Comparison of ENCODE assay signal across 18 cellular contexts in genomic region chr3:150373234-150373633, GRCh38.
A peak's percentile ranks its signal among the peaks of the same experiment; 100 is the strongest.
DNase-seq lines count a peak whose midpoint lies in the region; ATAC-seq, FAIRE-seq and TF ChIP-seq lines count a peak whose summit lies in the region.
"Had no signal": no experiment of that assay in that cellular context is flagged by ENCODE, and none has a peak within 500 bp of the region (broad histone marks: within the 10 kb centered on the region; RNA-seq: fewer than 3 reads in every experiment).

No MANE protein-coding gene starts in this region.

- DNase-seq in activated naive CD4-positive, alpha-beta T cell treated with anti-CD3 and anti-CD28 coated beads, Interleukin-2, amount 10 ng/mL, durations not matched to agents 7 days and 5 days, result no peak
- DNase-seq in activated naive CD4-positive, alpha-beta T cell treated with anti-CD3 and anti-CD28 coated beads, Interleukin-2, amount 50 U/mL, for 16 hours, result no peak
- DNase-seq in RWPE2 (ENCODE audit: low spot score), result no peak
- no peak for DNase-seq in central memory CD8-positive, alpha-beta T cell (ENCODE audit: low spot score in 2 of 2)
- DNase-seq in HTR-8/SVneo (ENCODE audit: insufficient read length, low spot score), result no peak
- DNase-seq: activated naive CD4-positive, alpha-beta T cell treated with Interleukin-2 at 50 U/mL for 16 hours; effector memory CD4-positive, alpha-beta T cell; hypothalamus; KG1; mucosa of descending colon; NCI-H1417 treated with DMSO at 0.1 percent for 48 hours; ovary; stimulated activated CD4-positive, alpha-beta T cell treated with anti-CD3 and anti-CD28 coated beads, Interleukin-4, amount 100 ng/mL, for 24 hours; upper lobe of right lung had no signal

- H3K9ac ChIP-seq in subcutaneous abdominal adipose tissue (ENCODE audit: low read length in 5 of 5), result no peak overlapping the region

- H3K4me1 ChIP-seq in RWPE2 (ENCODE audit: insufficient read depth, poor library complexity, severe bottlenecking) (peaks cover 52% of the 10 kb centered on the region), subcutaneous abdominal adipose tissue (ENCODE audit: control insufficient read depth in 5 of 5, insufficient read depth in 5 of 5, low read length in 5 of 5) (peaks cover 3 to 41% (median 31%) of the 10 kb centered on the region in 5 donors)

- CTCF ChIA-PET in activated naive CD4-positive, alpha-beta T cell treated with anti-CD3 and anti-CD28 coated beads, Interleukin-2, amount 10 ng/mL, durations not matched to agents 7 days and 5 days (lab: Charles Lee), result no interaction called here

- no peaks in the 10 kb centered on the region for H3K9me3 Mint-ChIP-seq in activated naive CD4-positive, alpha-beta T cell treated with anti-CD3 and anti-CD28 coated beads, Interleukin-2, amount 10 ng/mL, durations not matched to agents 7 days and 5 days
- H3K9me3 Mint-ChIP-seq in central memory CD8-positive, alpha-beta T cell, result no peaks in the 10 kb centered on the region

- H3K4me3 Mint-ChIP-seq in activated naive CD4-positive, alpha-beta T cell treated with anti-CD3 and anti-CD28 coated beads, Interleukin-2, amount 10 ng/mL, durations not matched to agents 7 days and 5 days, result peak overlapping the region; percentile 37
- peak overlapping the region; percentile 56 for H3K4me3 Mint-ChIP-seq in central memory CD8-positive, alpha-beta T cell

- peaks cover 4% of the 10 kb centered on the region for H3K27me3 Mint-ChIP-seq in activated naive CD4-positive, alpha-beta T cell treated with anti-CD3 and anti-CD28 coated beads, Interleukin-2, amount 10 ng/mL, durations not matched to agents 7 days and 5 days
- no peaks in the 10 kb centered on the region for H3K27me3 Mint-ChIP-seq in central memory CD8-positive, alpha-beta T cell

- H3K9me3 ChIP-seq in RWPE2 (ENCODE audit: severe bottlenecking), result no peaks in the 10 kb centered on the region
- H3K9me3 ChIP-seq in subcutaneous abdominal adipose tissue (ENCODE audit: control insufficient read depth in 5 of 5, low read length in 5 of 5), result no peaks in the 10 kb centered on the region
- H3K9me3 ChIP-seq: mucosa of descending colon, ovary, upper lobe of right lung had no signal

- no peak for FAIRE-seq in HTR-8/SVneo (lab: Jason Lieb, UNC)
- FAIRE-seq: bronchial epithelial cell had no signal

- H3K4me3 ChIP-seq in RWPE2 (ENCODE audit: severe bottlenecking), result no peak overlapping the region
- no peak overlapping the region for H3K4me3 ChIP-seq in subcutaneous abdominal adipose tissue (ENCODE audit: low read depth in 1 of 5, low read length in 5 of 5)
- H3K4me3 ChIP-seq: mucosa of descending colon, ovary, upper lobe of right lung had no signal

- H3K27me3 ChIP-seq in RWPE2 (ENCODE audit: insufficient read depth, poor library complexity, severe bottlenecking), result no peaks in the 10 kb centered on the region
- no peaks in the 10 kb centered on the region for H3K27me3 ChIP-seq in subcutaneous abdominal adipose tissue (ENCODE audit: control insufficient read depth in 5 of 5, insufficient read depth in 4 of 5, low read length in 5 of 5)
- H3K27me3 ChIP-seq: ovary, upper lobe of right lung had no signal

- no peak for ATAC-seq in RWPE2 (ENCODE audit: low read depth)
- ATAC-seq in central memory CD8-positive, alpha-beta T cell (replicated peaks; ENCODE audit: extremely low read depth, poor library complexity, severe bottlenecking), result no peak
- no peak for ATAC-seq in HG03095 (IDR thresholded peaks at IDR 0.05; ENCODE audit: unreplicated experiment)
- no peak for ATAC-seq in SK-N-SH treated with all-trans-retinoic acid at 6 μM for 48 hours
- ATAC-seq: mucosa of descending colon had no signal

- H3K27ac ChIP-seq in RWPE2 (ENCODE audit: poor library complexity, severe bottlenecking) (peak overlapping the region; percentile 98), subcutaneous abdominal adipose tissue (ENCODE audit: low read depth, low read length) (peak overlapping the region; percentile 94)
- H3K27ac ChIP-seq: ovary, upper lobe of right lung had no signal

- peaks cover 3% of the 10 kb centered on the region for H3K4me1 Mint-ChIP-seq in activated naive CD4-positive, alpha-beta T cell treated with anti-CD3 and anti-CD28 coated beads, Interleukin-2, amount 10 ng/mL, durations not matched to agents 7 days and 5 days
- H3K4me1 Mint-ChIP-seq in central memory CD8-positive, alpha-beta T cell, result peaks cover 8% of the 10 kb centered on the region

- H3K36me3 ChIP-seq in RWPE2 (ENCODE audit: low read depth), result no peaks in the 10 kb centered on the region
- H3K36me3 ChIP-seq in subcutaneous abdominal adipose tissue (ENCODE audit: control insufficient read depth in 5 of 5, insufficient read depth in 5 of 5, low read length in 5 of 5), result no peaks in the 10 kb centered on the region
- H3K36me3 ChIP-seq: ovary, upper lobe of right lung had no signal

- no peaks in the 10 kb centered on the region for H3K36me3 Mint-ChIP-seq in activated naive CD4-positive, alpha-beta T cell treated with anti-CD3 and anti-CD28 coated beads, Interleukin-2, amount 10 ng/mL, durations not matched to agents 7 days and 5 days
- H3K36me3 Mint-ChIP-seq in central memory CD8-positive, alpha-beta T cell (ENCODE audit: insufficient read depth), result no peaks in the 10 kb centered on the region

- no peak overlapping the region for H3K27ac Mint-ChIP-seq in activated naive CD4-positive, alpha-beta T cell treated with anti-CD3 and anti-CD28 coated beads, Interleukin-2, amount 10 ng/mL, durations not matched to agents 7 days and 5 days
- peak overlapping the region; percentile 87 for H3K27ac Mint-ChIP-seq in central memory CD8-positive, alpha-beta T cell (ENCODE audit: low read depth)

- no peak for TF ChIP-seq CTCF in RWPE2 (IDR thresholded peaks at IDR 0.05; ENCODE audit: poor library complexity, severe bottlenecking)

TF ChIP-seq in SK-N-SH treated with all-trans-retinoic acid at 6 μM for 48 hours, 23 proteins besides CTCF, POLR2A, EP300 and RAD21:
- no peak for TF ChIP-seq SNAI2 (CRISPR knock-in tag; IDR thresholded peaks at IDR 0.05)
- no peak for TF ChIP-seq CREB5 (CRISPR knock-in tag; IDR thresholded peaks at IDR 0.05; ENCODE audit: low read depth)
- no peak for TF ChIP-seq OSR1 (CRISPR knock-in tag; IDR thresholded peaks at IDR 0.05)
- no peak for TF ChIP-seq TCF4 (CRISPR knock-in tag; IDR thresholded peaks at IDR 0.05; ENCODE audit: borderline replicate concordance)
